ENCODE assay signal across 9 cellular contexts in genomic region chr4:112279025-112279881, GRCh38. TPM values are rescaled to one million over a fixed set of nuclear protein-coding genes. Genes with fewer than 3 reads are reported as not detected.
DNase-seq lines count a peak whose midpoint lies in the region; ATAC-seq, FAIRE-seq and TF ChIP-seq lines count a peak whose summit lies in the region.
"Had no signal": no experiment of that assay in that cellular context is flagged by ENCODE, and none has a peak within 500 bp of the region (broad histone marks: within the 10 kb centered on the region; RNA-seq: fewer than 3 reads in every experiment).

No MANE protein-coding gene starts in this region.

- H3K27me3 Mint-ChIP-seq in Calu3 (ENCODE audit: unreplicated experiment) = no peaks in the 10 kb centered on the region

- no peaks in the 10 kb centered on the region for H3K27me3 ChIP-seq in mesendoderm (ENCODE audit: insufficient read depth, low read length, poor library complexity)
- H3K27me3 ChIP-seq: stomach had no signal

- H3K27ac ChIP-seq in mesendoderm (ENCODE audit: low read depth, low read length) = no peak overlapping the region

- H3K79me2 ChIP-seq in mesendoderm (ENCODE audit: control insufficient read depth, insufficient read depth, low read length) = no peaks in the 10 kb centered on the region

- no peak overlapping the region for H4K8ac ChIP-seq in mesendoderm (ENCODE audit: low read depth, low read length)

- H3K4me3 Mint-ChIP-seq in Calu3 (ENCODE audit: low read depth, unreplicated experiment) = no peak overlapping the region

- H3K79me1 ChIP-seq in mesendoderm (ENCODE audit: low read length) = no peaks in the 10 kb centered on the region

- no peaks in the 10 kb centered on the region for H3K9me3 Mint-ChIP-seq in Calu3 (ENCODE audit: low read depth, unreplicated experiment)

- no TSS peak for BruUV-seq in Calu3 (replicated peaks; lab: Mats Ljungman, UMichigan)

- no peak overlapping the region for H3K27ac Mint-ChIP-seq in Calu3 (ENCODE audit: unreplicated experiment)

- no peaks in the 10 kb centered on the region for H3K4me1 ChIP-seq in mesendoderm (ENCODE audit: control insufficient read depth, low read depth, low read length)

- peaks cover 14% of the 10 kb centered on the region for H3K4me1 Mint-ChIP-seq in Calu3 (ENCODE audit: low read depth, unreplicated experiment)

- no peak overlapping the region for H2AK5ac ChIP-seq in mesendoderm (ENCODE audit: low read length)

- FAIRE-seq in GM12892 (lab: Jason Lieb, UNC) = peak; percentile 81

- no peak overlapping the region for H3K4me2 ChIP-seq in mesendoderm (ENCODE audit: low read length)

- H3K36me3 Mint-ChIP-seq in Calu3 (ENCODE audit: insufficient read depth, unreplicated experiment) = peaks cover 4% of the 10 kb centered on the region

- H3K36me3 ChIP-seq in mesendoderm (ENCODE audit: control insufficient read depth, insufficient read depth, low read length) = no peaks in the 10 kb centered on the region

- no peak overlapping the region for H3K4me3 ChIP-seq in mesendoderm (ENCODE audit: low read length)

- H3K23ac ChIP-seq in mesendoderm (ENCODE audit: low read length) = no peak overlapping the region

- WGBS in mesendoderm (ENCODE audit: extremely low coverage, insufficient coverage, low lambda C conversion rate) = no CpG with 5 or more reads among the region's 10 CpGs

- H2BK15ac ChIP-seq in mesendoderm (replicated peaks; ENCODE audit: low read depth) = no peak overlapping the region

- H4K5ac ChIP-seq in mesendoderm (ENCODE audit: low read length) = no peak overlapping the region

- DNase-seq in GM12892 (ENCODE audit: insufficient read length) (no peak), fibroblast of peridontal ligament (ENCODE audit: extremely low read depth) (peak; percentile 48), Calu3 (no peak), mesendoderm (no peak), dedifferentiated amniotic fluid mesenchymal stem cell (ENCODE audit: extremely low spot score) (no peak), COR-L47 (lab: John Stamatoyannopoulos, UW) (no peak)
- DNase-seq: stomach had no signal

- no peak overlapping the region for H3K56ac ChIP-seq in mesendoderm (ENCODE audit: low read length)

- TF ChIP-seq POLR2A in GM12892 (IDR thresholded peaks at IDR 0.05; ENCODE audit: low read depth, low read length) = no peak

- H3K9ac ChIP-seq in mesendoderm (ENCODE audit: low read length) = no peak overlapping the region

- no peak overlapping the region for H2BK5ac ChIP-seq in mesendoderm (ENCODE audit: low read length)

- intact Hi-C loops in Calu3 (cut with micrococcal nuclease; ENCODE audit: unreplicated experiment) = no loop called here

- no peak overlapping the region for H3K4ac ChIP-seq in mesendoderm (ENCODE audit: low read depth, low read length)

- H2BK120ac ChIP-seq in mesendoderm (ENCODE audit: low read depth, low read length) = no peak overlapping the region

- ATAC-seq in GM21423 (IDR thresholded peaks at IDR 0.05; ENCODE audit: unreplicated experiment) (peak; percentile 68), HG03558 (IDR thresholded peaks at IDR 0.05; ENCODE audit: extremely low read depth, unreplicated experiment) (peak; percentile 62)

- TF ChIP-seq CTCF in Calu3 (IDR thresholded peaks at IDR 0.05; ENCODE audit: unreplicated experiment) = no peak

- CTCF ChIA-PET in Calu3 (lab: Charles Lee) = no interaction called here

- H3K18ac ChIP-seq in mesendoderm (ENCODE audit: low read length) = no peak overlapping the region

RNA-seq across cellular contexts. Expression of gene TIFA, which starts 6.5 kb away (rescaled TPM):
- 93.0 TPM for polyA plus RNA-seq in GM12892 (2012; ENCODE audit: missing spikeins)
- 6.6 and 9.7 TPM in 2 replicates for total RNA-seq in Calu3 (2022)
- 1.6 TPM for polyA plus RNA-seq in mesendoderm (2013, experiment 1 of 2)
- 1.7 TPM for polyA plus RNA-seq in mesendoderm (2013, experiment 2 of 2)

RNA-seq across cellular contexts. Expression of gene ALPK1, which starts 17.9 kb away (rescaled TPM):
- 22.0 TPM for polyA plus RNA-seq in GM12892 (2012; ENCODE audit: missing spikeins)
- 17.1 and 17.9 TPM in 2 replicates for total RNA-seq in Calu3 (2022)
- 0.10 TPM for polyA plus RNA-seq in mesendoderm (2013, experiment 1 of 2)
- 0.28 TPM for polyA plus RNA-seq in mesendoderm (2013, experiment 2 of 2)

RNA-seq across cellular contexts. Expression of gene AP1AR, which starts 47.7 kb away (rescaled TPM):
- polyA plus RNA-seq in GM12892 (2012; ENCODE audit: missing spikeins) = 15.9 TPM
- 23.3 and 30.8 TPM in 2 replicates for total RNA-seq in Calu3 (2022)
- polyA plus RNA-seq in mesendoderm (2013, experiment 1 of 2) = 18.7 TPM
- polyA plus RNA-seq in mesendoderm (2013, experiment 2 of 2) = 18.6 TPM
